In genomic region chr14:104724407-104724980, GRCh38 we compare ENCODE assay signal across 8 cellular contexts. TPM values are rescaled to one million over a fixed set of nuclear protein-coding genes. Genes with fewer than 3 reads are reported as not detected.
DNase-seq lines count a peak whose midpoint lies in the region; ATAC-seq and TF ChIP-seq lines count a peak whose summit lies in the region.

No MANE protein-coding gene starts in this region.

- H3K36me3 ChIP-seq in SK-N-MC (ENCODE audit: insufficient read depth, low read length) (no peaks in the 10 kb centered on the region), mucosa of rectum (ENCODE audit: control insufficient read depth in 2 of 2, insufficient read depth in 2 of 2, low read length in 2 of 2) (peaks cover 5 to 6% of the 10 kb centered on the region in 2 donors)

- no peak for DNase-seq in SK-N-MC (ENCODE audit: low read depth, low spot score)
- DNase-seq in dorsolateral prefrontal cortex, result peak in 1 of 10 donors; percentile 57
- DNase-seq in NCI-H2029 (lab: John Stamatoyannopoulos, UW), result no peak
- no peak for DNase-seq in cerebellar nuclear complex (lab: John Stamatoyannopoulos, UW)
- DNase-seq in medulla oblongata (ENCODE audit: extremely low spot score), result no peak

- H3K9me3 ChIP-seq in SK-N-MC (ENCODE audit: low read depth, low read length) (no peaks in the 10 kb centered on the region), mucosa of rectum (ENCODE audit: control insufficient read depth in 2 of 2, low read length in 2 of 2) (no peaks in the 10 kb centered on the region)

- ATAC-seq in GM19397 (IDR thresholded peaks at IDR 0.05; ENCODE audit: unreplicated experiment) (peak; percentile 10), HG03457 (IDR thresholded peaks at IDR 0.05; ENCODE audit: unreplicated experiment) (no peak)

- H3K27me3 ChIP-seq in dorsolateral prefrontal cortex (no peaks in the 10 kb centered on the region), mucosa of rectum (ENCODE audit: control insufficient read depth in 2 of 2, insufficient read depth in 2 of 2, low read length in 2 of 2) (no peaks in the 10 kb centered on the region)

- H3K4me1 ChIP-seq in mucosa of rectum (ENCODE audit: control insufficient read depth in 2 of 2, insufficient read depth in 2 of 2, low read length in 2 of 2), result peaks cover 10 to 26% of the 10 kb centered on the region in 2 donors

- H3K27ac ChIP-seq in SK-N-MC (no peak overlapping the region), dorsolateral prefrontal cortex (peak overlapping the region in 43 of 59 donors; percentile 26 to 86 (median 70)), mucosa of rectum (ENCODE audit: low read depth in 2 of 2, low read length in 2 of 2) (no peak overlapping the region)

- H3K9ac ChIP-seq in SK-N-MC (ENCODE audit: insufficient read length) (no peak overlapping the region), mucosa of rectum (ENCODE audit: low read depth in 1 of 2, low read length in 2 of 2) (peak overlapping the region in 1 of 2 donors; percentile 53)

- H3K4me3 ChIP-seq in SK-N-MC, result peak overlapping the region; percentile 55
- peak overlapping the region; percentile 45 to 82 (median 68) for H3K4me3 ChIP-seq in dorsolateral prefrontal cortex
- peak overlapping the region; percentile 56 to 63 for H3K4me3 ChIP-seq in mucosa of rectum (ENCODE audit: low read length in 2 of 2)

- no peak for TF ChIP-seq CTCF in dorsolateral prefrontal cortex (IDR thresholded peaks at IDR 0.05 in 54 of 56, conservative IDR thresholded peaks at IDR 0.05 in 2 of 56; ENCODE audit: low read depth in 1 of 56, partially characterized antibody in 56 of 56)

- intact Hi-C loops in dorsolateral prefrontal cortex (cut with DNase I), result no loop called here

RNA-seq across cellular contexts. Expression of gene ADSS1, which starts 0.5 kb away (rescaled TPM):
- total RNA-seq in dorsolateral prefrontal cortex, result 10 to 100 TPM in 62 of 120 experiments, 1 to 10 TPM in 58; 4.2 to 28.9 (median 10.3) TPM

RNA-seq across cellular contexts. Expression of gene SIVA1, which starts 28.5 kb away (rescaled TPM):
- 10 to 100 TPM; 23.3 to 52.5 (median 36.1) TPM for total RNA-seq in dorsolateral prefrontal cortex

RNA-seq across cellular contexts. Expression of gene INF2, which starts 35.1 kb away (rescaled TPM):
- 100 to 1,000 TPM in 97 of 120 experiments, 10 to 100 TPM in 23; 69.5 to 290 (median 127) TPM for total RNA-seq in dorsolateral prefrontal cortex

Comparison
In these comparisons a context has a peak if more than half of its experiments do, and no peak if none do; other contexts are left out.
1. H3K27ac ChIP-seq: peak in dorsolateral prefrontal cortex (43 of 59); none in SK-N-MC (single experiment) and mucosa of rectum (0 of 2).
2. Peak in every context shown above with its lines, with median percentiles within 50 percentile points of each other: H3K4me3 ChIP-seq.